Comparison of ENCODE assay signal across 16 cellular contexts in the genomic region with DNA sequence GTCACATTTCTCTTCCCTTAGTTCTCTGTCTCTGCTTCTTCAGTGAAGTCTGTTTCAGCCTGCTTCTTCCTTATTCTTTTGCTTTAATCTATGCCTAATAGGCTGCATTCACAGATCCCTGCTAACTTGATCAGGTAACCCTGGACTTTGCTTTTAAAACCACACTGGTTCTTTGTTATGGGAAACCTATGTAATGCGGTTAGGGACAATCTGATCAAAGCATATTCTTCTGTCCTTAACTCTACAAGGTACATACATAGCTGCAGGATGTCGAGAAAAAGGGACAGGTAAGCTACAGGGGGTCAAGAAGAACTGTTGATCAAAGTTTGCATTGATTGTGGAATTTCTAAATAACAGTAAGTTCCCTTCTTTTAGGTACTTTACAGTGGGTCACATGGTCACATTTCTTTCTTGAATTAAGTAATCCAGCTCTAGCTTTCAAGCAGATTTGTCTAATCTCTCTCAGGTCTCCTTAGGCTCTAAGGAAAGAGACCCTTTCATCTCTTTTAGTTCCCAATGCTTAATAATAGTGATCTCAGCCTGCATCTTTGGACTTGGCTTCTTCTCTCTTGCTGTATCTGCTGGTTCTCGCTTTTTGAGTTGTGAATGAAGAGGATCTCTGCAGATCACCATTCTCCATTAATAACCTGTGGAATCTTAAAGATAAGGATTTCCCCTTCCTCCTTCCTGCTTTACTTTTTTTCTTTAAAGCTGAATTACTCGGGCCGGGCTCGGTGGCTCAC. TPM values are rescaled to one million over a fixed set of nuclear protein-coding genes. Genes with fewer than 3 reads are reported as not detected.
DNase-seq lines count a peak whose midpoint lies in the region; ATAC-seq, FAIRE-seq and TF ChIP-seq lines count a peak whose summit lies in the region.
"Had no signal": no experiment of that assay in that cellular context is flagged by ENCODE, and none has a peak within 500 bp of the region (broad histone marks: within the 10 kb centered on the region; RNA-seq: fewer than 3 reads in every experiment).

No MANE protein-coding gene starts in this region.

- no peak overlapping the region for H2AFZ ChIP-seq in HepG2 (ENCODE audit: low read length)

- H3K27me3 ChIP-seq in HepG2 (ENCODE audit: control insufficient read depth in 1 of 2, insufficient read depth in 2 of 2, low read length in 2 of 2), result no peaks in the 10 kb centered on the region; a peak in 1 of 5 replicates
- no peaks in the 10 kb centered on the region for H3K27me3 ChIP-seq in right lobe of liver
- H3K27me3 ChIP-seq in left lung, result no peaks in the 10 kb centered on the region
- H3K27me3 ChIP-seq in A673 (replicated peaks; ENCODE audit: insufficient read depth, low read depth, low read length, poor library complexity), result no peaks in the 10 kb centered on the region
- H3K27me3 ChIP-seq: gastrocnemius medialis had no signal

- TF ChIP-seq POLR2A in HepG2 (IDR thresholded peaks at IDR 0.05; ENCODE audit: insufficient read depth in 1 of 2, low read depth in 2 of 2, low read length in 2 of 2) (no peak), right lobe of liver (IDR thresholded peaks at IDR 0.05) (no peak)

- H3K9ac ChIP-seq in HepG2 (ENCODE audit: insufficient read depth, low read depth, low read length), result peak overlapping the region; percentile 69

- peak overlapping the region; percentile 71 for H3K27ac Mint-ChIP-seq in activated CD4-positive, alpha-beta memory T cell treated with anti-CD3 and anti-CD28 coated beads for 36 hours
- H3K27ac Mint-ChIP-seq: B cell had no signal

- BruUV-seq in HepG2 (replicated peaks; lab: Mats Ljungman, UMichigan) (TSS peak; percentile 35), A673 (replicated peaks; lab: Mats Ljungman, UMichigan) (no TSS peak)

- 25% methylated on average over 6 of the region's 6 CpGs for WGBS in HepG2 (ENCODE audit: low lambda C conversion rate)
- WGBS in right lobe of liver (ENCODE audit: insufficient coverage, low coverage, low lambda C conversion rate, missing lambda C conversion rate), result 71% methylated on average over 6 of the region's 6 CpGs

- peak; percentile 50 to 77; a peak in 2 of 4 replicates for TF ChIP-seq EP300 in HepG2 (IDR thresholded peaks at IDR 0.05; ENCODE audit: low read depth in 2 of 2, low read length in 2 of 2)
- TF ChIP-seq EP300 in HepG2 (CRISPR knock-in tag; IDR thresholded peaks at IDR 0.05; ENCODE audit: borderline replicate concordance), result peak; percentile 45; the same call in 1 of the 2 replicates

- CTCF ChIA-PET in HepG2 (lab: Yijun Ruan, JAX; ENCODE audit: low intra/inter-chr PET ratio, low total read pairs) (no interaction called here), A673 (lab: Charles Lee) (interaction anchor here (1.0 kb wide), 1 partner anchor 35 kb away, joined by 3 read pairs; no protein-coding TSS in a partner anchor)
- CTCF ChIA-PET in activated CD4-positive, alpha-beta memory T cell treated with anti-CD3 and anti-CD28 coated beads for 36 hours (lab: Charles Lee), result interaction anchor here (0.7 to 5.6 kb wide), 6 partner anchors 7 to 344 kb away, joined by 3 to 84 read pairs (median 7); a partner anchor contains a TSS

- peaks cover 0 to 1% of the 10 kb centered on the region in 2 experiments; a peak in 2 of 5 replicates for H3K36me3 ChIP-seq in HepG2 (replicated peaks in 1 of 2; ENCODE audit: control insufficient read depth in 1 of 2, insufficient read depth in 2 of 2, low read length in 2 of 2)
- H3K36me3 ChIP-seq in right lobe of liver, result no peaks in the 10 kb centered on the region
- no peaks in the 10 kb centered on the region for H3K36me3 ChIP-seq in left lung
- H3K36me3 ChIP-seq in A673 (ENCODE audit: insufficient read depth, low read length, poor library complexity, severe bottlenecking), result peaks cover 6% of the 10 kb centered on the region
- H3K36me3 ChIP-seq: gastrocnemius medialis had no signal

- H3K36me3 Mint-ChIP-seq in activated CD4-positive, alpha-beta memory T cell treated with anti-CD3 and anti-CD28 coated beads for 36 hours, result peaks cover 2% of the 10 kb centered on the region

- H3K9me3 Mint-ChIP-seq in activated CD4-positive, alpha-beta memory T cell treated with anti-CD3 and anti-CD28 coated beads for 36 hours, result no peaks in the 10 kb centered on the region

- H3K27ac ChIP-seq in HepG2 (ENCODE audit: extremely low read length, insufficient read depth, low read length), result peak overlapping the region; percentile 92
- H3K27ac ChIP-seq in right lobe of liver, result peak overlapping the region in 1 of 3 donors; percentile 22
- H3K27ac ChIP-seq in left lung, result peak overlapping the region; percentile 8 to 54
- H3K27ac ChIP-seq in A673 (ENCODE audit: low read depth, low read length, poor library complexity, severe bottlenecking), result no peak overlapping the region
- H3K27ac ChIP-seq: gastrocnemius medialis had no signal

- in situ Hi-C loops in HepG2 (cut with HindIII; ENCODE audit: extremely low pct_ligation_motif_present, low pct_unique_long_range_greater_than_20kb), result loop anchor here (5.0 kb wide), 1 partner anchor 46 kb away; a partner anchor contains a TSS

- TF ChIP-seq RAD21 in HepG2 (CRISPR knock-in tag; IDR thresholded peaks at IDR 0.05), result no peak

- DNase-seq in HepG2 (ENCODE audit: low spot score) (peak; percentile 95), right lobe of liver (no peak), left lung (no peak), SHP77 (lab: John Stamatoyannopoulos, UW) (no peak), A673 (ENCODE audit: low spot score) (no peak), AG20443 (ENCODE audit: low spot score) (no peak)
- DNase-seq in activated CD4-positive, alpha-beta memory T cell treated with anti-CD3 and anti-CD28 coated beads for 36 hours, result no peak
- no peak for DNase-seq in stimulated activated CD4-positive, alpha-beta T cell treated with anti-CD3 and anti-CD28 coated beads, Interleukin-4, amount 100 ng/mL, for 24 hours
- DNase-seq: activated CD4-positive, CD25-positive, alpha-beta regulatory T cell treated with anti-CD3 and anti-CD28 coated beads, Interleukin-2, amount 50 U/mL, for 72 hours; gastrocnemius medialis; kidney; NCI-H1105; NCI-H526 had no signal

- H3K9me3 ChIP-seq in HepG2 (ENCODE audit: low read length), result no peaks in the 10 kb centered on the region
- H3K9me3 ChIP-seq in right lobe of liver, result no peaks in the 10 kb centered on the region
- H3K9me3 ChIP-seq in left lung, result no peaks in the 10 kb centered on the region
- H3K9me3 ChIP-seq in A673 (ENCODE audit: low read depth, low read length, poor library complexity, severe bottlenecking), result no peaks in the 10 kb centered on the region
- H3K9me3 ChIP-seq: gastrocnemius medialis had no signal

- ATAC-seq in HepG2, result peak; percentile 56
- no peak for ATAC-seq in right lobe of liver
- no peak for ATAC-seq in left lung
- ATAC-seq: gastrocnemius medialis had no signal

- H3K4me2 ChIP-seq in HepG2 (ENCODE audit: low read depth, low read length), result peak overlapping the region; percentile 67

- POLR2A ChIA-PET in HepG2 (lab: Yijun Ruan, JAX) (interaction anchor here (0.7 to 3.5 kb wide), 13 partner anchors 8 to 530 kb away, joined by 3 to 41 read pairs (median 5); a partner anchor contains a TSS), A673 (lab: Charles Lee; ENCODE audit: low non-redundant PET) (no interaction called here)
- POLR2A ChIA-PET in activated CD4-positive, alpha-beta memory T cell treated with anti-CD3 and anti-CD28 coated beads for 36 hours (lab: Charles Lee), result interaction anchor here (1.8 kb wide), 1 partner anchor 40 kb away, joined by 6 read pairs; no protein-coding TSS in a partner anchor

- H3K27me3 Mint-ChIP-seq in activated CD4-positive, alpha-beta memory T cell treated with anti-CD3 and anti-CD28 coated beads for 36 hours, result no peaks in the 10 kb centered on the region
- H3K27me3 Mint-ChIP-seq: B cell had no signal

- H4K20me1 ChIP-seq in HepG2 (ENCODE audit: insufficient read depth, low read length), result no peaks in the 10 kb centered on the region

- H3K4me3 Mint-ChIP-seq in activated CD4-positive, alpha-beta memory T cell treated with anti-CD3 and anti-CD28 coated beads for 36 hours, result no peak overlapping the region
- H3K4me3 Mint-ChIP-seq: B cell had no signal

- no peak for TF ChIP-seq CTCF in HepG2 (CRISPR knock-in tag; IDR thresholded peaks at IDR 0.05)
- no peak for TF ChIP-seq CTCF in right lobe of liver (IDR thresholded peaks at IDR 0.05)
- no peak for TF ChIP-seq CTCF in left lung (IDR thresholded peaks at IDR 0.05)
- TF ChIP-seq CTCF in A673 (conservative IDR thresholded peaks at IDR 0.05; ENCODE audit: low read depth, low read length), result no peak

- peaks cover 39% of the 10 kb centered on the region for H3K79me2 ChIP-seq in HepG2 (ENCODE audit: insufficient read depth, low read length)

- H3K4me1 Mint-ChIP-seq in activated CD4-positive, alpha-beta memory T cell treated with anti-CD3 and anti-CD28 coated beads for 36 hours (ENCODE audit: low read depth), result peaks cover 57% of the 10 kb centered on the region

- peak; percentile 85 for FAIRE-seq in HepG2 (lab: Jason Lieb, UNC)
- FAIRE-seq: kidney had no signal

- H3K4me1 ChIP-seq in HepG2 (ENCODE audit: insufficient read depth, low read length), result peaks cover 71% of the 10 kb centered on the region
- peaks cover 0 to 42% (median 12%) of the 10 kb centered on the region in 4 donors for H3K4me1 ChIP-seq in right lobe of liver
- peaks cover 10 to 84% of the 10 kb centered on the region in 2 donors for H3K4me1 ChIP-seq in left lung
- H3K4me1 ChIP-seq in A673 (ENCODE audit: insufficient read depth, low read length, poor library complexity, severe bottlenecking), result peaks cover 6% of the 10 kb centered on the region

- H3K4me3 ChIP-seq in HepG2 (replicated peaks in 1 of 3; ENCODE audit: insufficient read depth in 1 of 3, low read depth in 2 of 3, low read length in 3 of 3), result peak overlapping the region in 2 of 3 experiments; percentile 33 to 38; a peak in 5 of 6 replicates
- no peak overlapping the region for H3K4me3 ChIP-seq in right lobe of liver
- H3K4me3 ChIP-seq in left lung, result no peak overlapping the region
- H3K4me3 ChIP-seq in A673 (ENCODE audit: low read depth, low read length, poor library complexity, severe bottlenecking), result no peak overlapping the region
- H3K4me3 ChIP-seq: gastrocnemius medialis had no signal

- intact Hi-C loops in HepG2 (cut with micrococcal nuclease; ENCODE audit: unreplicated experiment), result loop anchor here (1.0 to 2.0 kb wide), 2 partner anchors 24 to 34 kb away; no protein-coding TSS in a partner anchor
- intact Hi-C loops in right lobe of liver (cut with DNase I), result no loop called here
- intact Hi-C loops in activated CD4-positive, alpha-beta memory T cell treated with anti-CD3 and anti-CD28 coated beads for 36 hours (cut with micrococcal nuclease), result no loop called here
- intact Hi-C loops in left lung (cut with DNase I), result no loop called here
- intact Hi-C loops in A673 (cut with micrococcal nuclease; ENCODE audit: unreplicated experiment), result no loop called here

RNA-seq across cellular contexts. Expression of a gene that starts 3.8 kb away (rescaled TPM):
- 125 and 201 TPM in 2 replicates for total RNA-seq in HepG2 (2016; rRNA removed; fragmentation: Illumina TruSeq; extraction: Trizol)
- 20.4 and 22.6 TPM in 2 replicates for total RNA-seq in HepG2 (2016; cell fraction: cytosol; rRNA removed; fragmentation: Illumina TruSeq; extraction: Trizol; ENCODE audit: low read depth)
- total RNA-seq in HepG2 (2016; cell fraction: insoluble cytoplasmic fraction; rRNA removed; fragmentation: Illumina TruSeq; extraction: Trizol), result 123 and 217 TPM in 2 replicates
- total RNA-seq in HepG2 (2016; cell fraction: membrane; rRNA removed; fragmentation: Illumina TruSeq; extraction: Trizol), result 45.5 and 48.0 TPM in 2 replicates
- 42.3 and 53.2 TPM in 2 replicates for total RNA-seq in HepG2 (2016; cell fraction: nucleus; rRNA removed; fragmentation: Illumina TruSeq; extraction: Trizol)
- polyA plus RNA-seq in HepG2 (2011; rRNA removed), result 134 and 184 TPM in 2 replicates
- 121 and 141 TPM in 2 replicates for polyA plus RNA-seq in HepG2 (2011; cell fraction: cytosol; rRNA removed)
- 41.8 and 48.0 TPM in 2 replicates for polyA plus RNA-seq in HepG2 (2011; cell fraction: nucleus; rRNA removed)
- polyA plus RNA-seq in HepG2 (2012), result 118 and 217 TPM in 2 replicates
- polyA plus RNA-seq in HepG2 (2016; cell fraction: cytosol; fragmentation: Illumina TruSeq; extraction: Trizol; ENCODE audit: low read depth), result 37.1 and 37.6 TPM in 2 replicates
- polyA plus RNA-seq in HepG2 (2016; cell fraction: insoluble cytoplasmic fraction; fragmentation: Illumina TruSeq; extraction: Trizol; ENCODE audit: low read depth), result 312 and 355 TPM in 2 replicates
- 61.8 and 63.8 TPM in 2 replicates for polyA plus RNA-seq in HepG2 (2016; cell fraction: membrane; fragmentation: Illumina TruSeq; extraction: Trizol; ENCODE audit: low read depth)
- 112 and 113 TPM in 2 replicates for polyA plus RNA-seq in HepG2 (2016; cell fraction: nucleus; fragmentation: Illumina TruSeq; extraction: Trizol; ENCODE audit: insufficient read depth, low read depth)
- polyA minus RNA-seq in HepG2 (2011; rRNA and poly(A)+ RNA removed; ENCODE audit: low replicate concordance), result 102 and 206 TPM in 2 replicates
- 105 and 134 TPM in 2 replicates for polyA minus RNA-seq in HepG2 (2011; cell fraction: cytosol; rRNA and poly(A)+ RNA removed)
- polyA minus RNA-seq in HepG2 (2011; cell fraction: nucleus; rRNA and poly(A)+ RNA removed), result 37.2 and 53.7 TPM in 2 replicates
- 10 to 100 TPM; 67.3 to 89.2 (median 74.9) TPM for total RNA-seq in right lobe of liver
- total RNA-seq in activated CD4-positive, alpha-beta memory T cell treated with anti-CD3 and anti-CD28 coated beads for 36 hours, result 100 to 1,000 TPM in 1 of 2 experiments, 10 to 100 TPM in 1; 99.0 to 110 TPM
- total RNA-seq in left lung, result 100 to 1,000 TPM; 157 to 184 TPM
- total RNA-seq in A673 (2021), result 169 and 187 TPM in 2 replicates

RNA-seq across cellular contexts. Expression of a gene that starts 28.0 kb away (rescaled TPM):
- 7.8 and 8.5 TPM in 2 replicates for total RNA-seq in HepG2 (2016; rRNA removed; fragmentation: Illumina TruSeq; extraction: Trizol)
- 2.9 and 3.4 TPM in 2 replicates for total RNA-seq in HepG2 (2016; cell fraction: cytosol; rRNA removed; fragmentation: Illumina TruSeq; extraction: Trizol; ENCODE audit: low read depth)
- total RNA-seq in HepG2 (2016; cell fraction: insoluble cytoplasmic fraction; rRNA removed; fragmentation: Illumina TruSeq; extraction: Trizol), result 7.5 and 8.1 TPM in 2 replicates
- total RNA-seq in HepG2 (2016; cell fraction: membrane; rRNA removed; fragmentation: Illumina TruSeq; extraction: Trizol), result 6.2 and 6.6 TPM in 2 replicates
- 5.7 and 6.3 TPM in 2 replicates for total RNA-seq in HepG2 (2016; cell fraction: nucleus; rRNA removed; fragmentation: Illumina TruSeq; extraction: Trizol)
- polyA plus RNA-seq in HepG2 (2011; rRNA removed), result 4.1 and 4.5 TPM in 2 replicates
- polyA plus RNA-seq in HepG2 (2011; cell fraction: cytosol; rRNA removed), result 2.5 and 3.0 TPM in 2 replicates
- 3.5 and 3.8 TPM in 2 replicates for polyA plus RNA-seq in HepG2 (2011; cell fraction: nucleus; rRNA removed)
- 1.3 and 1.8 TPM in 2 replicates for polyA plus RNA-seq in HepG2 (2012)
- polyA plus RNA-seq in HepG2 (2016; cell fraction: cytosol; fragmentation: Illumina TruSeq; extraction: Trizol; ENCODE audit: low read depth), result 1.9 and 3.1 TPM in 2 replicates
- polyA plus RNA-seq in HepG2 (2016; cell fraction: insoluble cytoplasmic fraction; fragmentation: Illumina TruSeq; extraction: Trizol; ENCODE audit: low read depth), result 10.3 and 10.9 TPM in 2 replicates
- 3.7 and 4.5 TPM in 2 replicates for polyA plus RNA-seq in HepG2 (2016; cell fraction: membrane; fragmentation: Illumina TruSeq; extraction: Trizol; ENCODE audit: low read depth)
- 11.6 and 14.3 TPM in 2 replicates for polyA plus RNA-seq in HepG2 (2016; cell fraction: nucleus; fragmentation: Illumina TruSeq; extraction: Trizol; ENCODE audit: insufficient read depth, low read depth)
- 1.7 and 3.8 TPM in 2 replicates for polyA minus RNA-seq in HepG2 (2011; rRNA and poly(A)+ RNA removed; ENCODE audit: low replicate concordance)
- 0.49 and 2.3 TPM in 2 replicates for polyA minus RNA-seq in HepG2 (2011; cell fraction: cytosol; rRNA and poly(A)+ RNA removed)
- polyA minus RNA-seq in HepG2 (2011; cell fraction: nucleus; rRNA and poly(A)+ RNA removed), result 1.0 and 1.7 TPM in 2 replicates
- total RNA-seq in right lobe of liver, result 1 to 10 TPM in 3 of 6 experiments, under 1 TPM in 3; 0.46 to 2.8 (median 0.99) TPM
- not detected for total RNA-seq in activated CD4-positive, alpha-beta memory T cell treated with anti-CD3 and anti-CD28 coated beads for 36 hours
- total RNA-seq in left lung, result 10 to 100 TPM in 1 of 2 donors, 1 to 10 TPM in 1; 2.9 to 21.3 TPM
- total RNA-seq in A673 (2021), result not detected in 2 replicates
- total RNA-seq: B cell, dermis microvascular lymphatic vessel endothelial cell had no signal
- polyA plus RNA-seq: neural cell had no signal

RNA-seq across cellular contexts. Expression of a gene that starts 35.5 kb away (rescaled TPM):
- total RNA-seq in HepG2 (2016; rRNA removed; fragmentation: Illumina TruSeq; extraction: Trizol) (not detected in 2 replicates), right lobe of liver (under 1 TPM in 1 of 6 experiments, not detected in 5; 0.35 TPM), left lung (10 to 100 TPM in 1 of 2 donors, under 1 TPM in 1; 0.99 to 10.3 TPM), A673 (2021) (not detected in 2 replicates)
- total RNA-seq in HepG2 (2016; cell fraction: cytosol; rRNA removed; fragmentation: Illumina TruSeq; extraction: Trizol; ENCODE audit: low read depth), result not detected in 2 replicates
- not detected in 2 replicates for total RNA-seq in HepG2 (2016; cell fraction: insoluble cytoplasmic fraction; rRNA removed; fragmentation: Illumina TruSeq; extraction: Trizol)
- not detected in 2 replicates for total RNA-seq in HepG2 (2016; cell fraction: membrane; rRNA removed; fragmentation: Illumina TruSeq; extraction: Trizol)
- not detected in 2 replicates for total RNA-seq in HepG2 (2016; cell fraction: nucleus; rRNA removed; fragmentation: Illumina TruSeq; extraction: Trizol)
- not detected in 2 replicates for polyA plus RNA-seq in HepG2 (2011; rRNA removed)
- not detected in 2 replicates for polyA plus RNA-seq in HepG2 (2011; cell fraction: cytosol; rRNA removed)
- polyA plus RNA-seq in HepG2 (2011; cell fraction: nucleus; rRNA removed), result not detected in 2 replicates
- polyA plus RNA-seq in HepG2 (2012), result not detected in 2 replicates
- not detected in 2 replicates for polyA plus RNA-seq in HepG2 (2016; cell fraction: cytosol; fragmentation: Illumina TruSeq; extraction: Trizol; ENCODE audit: low read depth)
- not detected in 2 replicates for polyA plus RNA-seq in HepG2 (2016; cell fraction: insoluble cytoplasmic fraction; fragmentation: Illumina TruSeq; extraction: Trizol; ENCODE audit: low read depth)
- not detected in 2 replicates for polyA plus RNA-seq in HepG2 (2016; cell fraction: membrane; fragmentation: Illumina TruSeq; extraction: Trizol; ENCODE audit: low read depth)
- not detected in 2 replicates for polyA plus RNA-seq in HepG2 (2016; cell fraction: nucleus; fragmentation: Illumina TruSeq; extraction: Trizol; ENCODE audit: insufficient read depth, low read depth)
- polyA minus RNA-seq in HepG2 (2011; rRNA and poly(A)+ RNA removed; ENCODE audit: low replicate concordance), result not detected in 2 replicates
- polyA minus RNA-seq in HepG2 (2011; cell fraction: cytosol; rRNA and poly(A)+ RNA removed), result not detected in 2 replicates
- not detected in 2 replicates for polyA minus RNA-seq in HepG2 (2011; cell fraction: nucleus; rRNA and poly(A)+ RNA removed)
- total RNA-seq in activated CD4-positive, alpha-beta memory T cell treated with anti-CD3 and anti-CD28 coated beads for 36 hours, result 1 to 10 TPM; 2.4 to 2.6 TPM
- total RNA-seq: B cell, dermis microvascular lymphatic vessel endothelial cell had no signal
- polyA plus RNA-seq: neural cell had no signal

RNA-seq across cellular contexts. Expression of a gene that starts 48.2 kb away (rescaled TPM):
- total RNA-seq in HepG2 (2016; rRNA removed; fragmentation: Illumina TruSeq; extraction: Trizol) (1,820 and 2,673 TPM in 2 replicates), right lobe of liver (100 to 1,000 TPM in 5 of 6 experiments, 10 to 100 TPM in 1; 87.3 to 211 (median 161) TPM), left lung (100 to 1,000 TPM; 652 to 783 TPM), A673 (2021) (1,763 and 1,764 TPM in 2 replicates)
- total RNA-seq in HepG2 (2016; cell fraction: cytosol; rRNA removed; fragmentation: Illumina TruSeq; extraction: Trizol; ENCODE audit: low read depth), result 661 and 834 TPM in 2 replicates
- total RNA-seq in HepG2 (2016; cell fraction: insoluble cytoplasmic fraction; rRNA removed; fragmentation: Illumina TruSeq; extraction: Trizol), result 1,900 and 2,565 TPM in 2 replicates
- total RNA-seq in HepG2 (2016; cell fraction: membrane; rRNA removed; fragmentation: Illumina TruSeq; extraction: Trizol), result 1,646 and 2,012 TPM in 2 replicates
- 924 and 962 TPM in 2 replicates for total RNA-seq in HepG2 (2016; cell fraction: nucleus; rRNA removed; fragmentation: Illumina TruSeq; extraction: Trizol)
- polyA plus RNA-seq in HepG2 (2011; rRNA removed), result 480 and 535 TPM in 2 replicates
- 613 and 623 TPM in 2 replicates for polyA plus RNA-seq in HepG2 (2011; cell fraction: cytosol; rRNA removed)
- 402 and 463 TPM in 2 replicates for polyA plus RNA-seq in HepG2 (2011; cell fraction: nucleus; rRNA removed)
- polyA plus RNA-seq in HepG2 (2012), result 1,081 and 1,908 TPM in 2 replicates
- 1,228 and 1,423 TPM in 2 replicates for polyA plus RNA-seq in HepG2 (2016; cell fraction: cytosol; fragmentation: Illumina TruSeq; extraction: Trizol; ENCODE audit: low read depth)
- polyA plus RNA-seq in HepG2 (2016; cell fraction: insoluble cytoplasmic fraction; fragmentation: Illumina TruSeq; extraction: Trizol; ENCODE audit: low read depth), result 4,120 and 4,455 TPM in 2 replicates
- polyA plus RNA-seq in HepG2 (2016; cell fraction: membrane; fragmentation: Illumina TruSeq; extraction: Trizol; ENCODE audit: low read depth), result 2,490 and 3,014 TPM in 2 replicates
- 1,903 and 1,961 TPM in 2 replicates for polyA plus RNA-seq in HepG2 (2016; cell fraction: nucleus; fragmentation: Illumina TruSeq; extraction: Trizol; ENCODE audit: insufficient read depth, low read depth)
- 314 and 476 TPM in 2 replicates for polyA minus RNA-seq in HepG2 (2011; rRNA and poly(A)+ RNA removed; ENCODE audit: low replicate concordance)
- 569 and 577 TPM in 2 replicates for polyA minus RNA-seq in HepG2 (2011; cell fraction: cytosol; rRNA and poly(A)+ RNA removed)
- 681 and 757 TPM in 2 replicates for polyA minus RNA-seq in HepG2 (2011; cell fraction: nucleus; rRNA and poly(A)+ RNA removed)
- total RNA-seq in activated CD4-positive, alpha-beta memory T cell treated with anti-CD3 and anti-CD28 coated beads for 36 hours, result 1,000 to 10,000 TPM; 2,070 to 2,080 TPM

RNA-seq across cellular contexts. Expression of a gene that starts 48.8 kb away (rescaled TPM):
- total RNA-seq in HepG2 (2016; rRNA removed; fragmentation: Illumina TruSeq; extraction: Trizol) (22.2 and 45.4 TPM in 2 replicates), right lobe of liver (10 to 100 TPM; 14.4 to 23.7 (median 20.1) TPM), left lung (10 to 100 TPM; 69.8 to 72.2 TPM), A673 (2021) (235 and 254 TPM in 2 replicates)
- 3.0 TPM in 2 replicates for total RNA-seq in HepG2 (2016; cell fraction: cytosol; rRNA removed; fragmentation: Illumina TruSeq; extraction: Trizol; ENCODE audit: low read depth)
- 20.1 and 44.7 TPM in 2 replicates for total RNA-seq in HepG2 (2016; cell fraction: insoluble cytoplasmic fraction; rRNA removed; fragmentation: Illumina TruSeq; extraction: Trizol)
- total RNA-seq in HepG2 (2016; cell fraction: membrane; rRNA removed; fragmentation: Illumina TruSeq; extraction: Trizol), result 9.1 and 9.7 TPM in 2 replicates
- 19.3 and 21.1 TPM in 2 replicates for total RNA-seq in HepG2 (2016; cell fraction: nucleus; rRNA removed; fragmentation: Illumina TruSeq; extraction: Trizol)
- 10.5 and 16.0 TPM in 2 replicates for polyA plus RNA-seq in HepG2 (2011; rRNA removed)
- polyA plus RNA-seq in HepG2 (2011; cell fraction: cytosol; rRNA removed), result 6.7 and 8.9 TPM in 2 replicates
- 5.7 and 6.4 TPM in 2 replicates for polyA plus RNA-seq in HepG2 (2011; cell fraction: nucleus; rRNA removed)
- 8.5 and 12.6 TPM in 2 replicates for polyA plus RNA-seq in HepG2 (2012)
- polyA plus RNA-seq in HepG2 (2016; cell fraction: cytosol; fragmentation: Illumina TruSeq; extraction: Trizol; ENCODE audit: low read depth), result 5.0 and 5.3 TPM in 2 replicates
- 32.3 and 33.7 TPM in 2 replicates for polyA plus RNA-seq in HepG2 (2016; cell fraction: insoluble cytoplasmic fraction; fragmentation: Illumina TruSeq; extraction: Trizol; ENCODE audit: low read depth)
- 6.0 and 6.2 TPM in 2 replicates for polyA plus RNA-seq in HepG2 (2016; cell fraction: membrane; fragmentation: Illumina TruSeq; extraction: Trizol; ENCODE audit: low read depth)
- 17.7 and 19.9 TPM in 2 replicates for polyA plus RNA-seq in HepG2 (2016; cell fraction: nucleus; fragmentation: Illumina TruSeq; extraction: Trizol; ENCODE audit: insufficient read depth, low read depth)
- polyA minus RNA-seq in HepG2 (2011; rRNA and poly(A)+ RNA removed; ENCODE audit: low replicate concordance), result 23.7 and 77.0 TPM in 2 replicates
- 20.8 and 23.0 TPM in 2 replicates for polyA minus RNA-seq in HepG2 (2011; cell fraction: cytosol; rRNA and poly(A)+ RNA removed)
- 16.2 and 18.3 TPM in 2 replicates for polyA minus RNA-seq in HepG2 (2011; cell fraction: nucleus; rRNA and poly(A)+ RNA removed)
- 100 to 1,000 TPM; 132 to 138 TPM for total RNA-seq in activated CD4-positive, alpha-beta memory T cell treated with anti-CD3 and anti-CD28 coated beads for 36 hours

Comparison
In these comparisons a context has a peak if more than half of its experiments do, and no peak if none do; other contexts are left out.
1. H3K4me3 ChIP-seq: peak in HepG2 (2 of 3); none in right lobe of liver (0 of 3), left lung (0 of 2) and A673 (single experiment).